Comparison of ENCODE assay signal across 28 cellular contexts in the genomic region with DNA sequence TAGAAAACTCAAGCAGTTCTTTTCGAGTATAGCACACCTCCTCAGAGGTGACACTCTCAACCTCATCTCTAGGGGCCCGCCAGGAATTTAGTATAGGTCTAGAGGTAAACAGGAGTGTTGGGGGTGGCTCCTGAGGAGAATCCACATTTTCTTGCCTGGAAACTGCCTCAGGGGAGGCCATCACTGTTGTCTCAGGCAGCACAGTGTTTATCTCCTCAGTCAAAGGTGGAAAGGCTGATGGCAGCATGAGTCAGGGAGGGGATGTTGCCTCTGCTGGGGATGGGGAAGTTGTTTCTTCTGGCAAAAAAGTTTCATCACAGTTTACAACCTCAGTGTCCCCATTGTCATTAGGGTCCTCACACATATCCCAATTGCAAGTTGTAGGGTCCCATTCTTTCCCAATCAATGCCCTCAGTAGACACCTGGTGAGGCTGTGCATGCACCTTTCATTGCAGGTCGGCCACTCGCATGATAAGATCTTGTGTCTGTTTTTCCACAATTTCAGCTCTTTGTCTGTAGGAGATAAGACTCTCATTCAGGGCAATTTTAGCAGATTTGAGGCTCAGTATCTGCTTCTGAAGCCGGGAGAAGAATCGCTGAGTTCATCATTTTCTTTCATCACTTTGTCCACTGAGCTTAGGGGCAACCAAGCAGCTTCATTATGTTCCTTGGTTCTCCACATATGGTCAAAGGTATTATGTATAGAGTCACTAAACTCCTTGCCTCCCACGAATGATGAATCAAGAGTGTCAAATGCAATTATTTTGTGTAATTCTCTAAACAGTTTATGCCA. TPM values are rescaled to one million over a fixed set of nuclear protein-coding genes. Genes with fewer than 3 reads are reported as not detected.
"Had no signal": no experiment of that assay in that cellular context is flagged by ENCODE, and none has a peak within 500 bp of the region (broad histone marks: within the 10 kb centered on the region; RNA-seq: fewer than 3 reads in every experiment).

No MANE protein-coding gene starts in this region.

- H3K36me3 Mint-ChIP-seq: naive thymus-derived CD4-positive, alpha-beta T cell; neural progenitor cell; stimulated activated memory B cell treated with anti-CD40 and anti-IgM and Interleukin-4, amounts not matched to agents 10 μg/mL and 1 μg/mL and 100 μg/mL, for 72 hours had no signal

- H3K36me3 ChIP-seq: esophagus muscularis mucosa, gastroesophageal sphincter, heart left ventricle, left lung, neural progenitor cell, spleen, tibial artery, upper lobe of left lung had no signal

- H3K9me3 Mint-ChIP-seq: neural progenitor cell; stimulated activated memory B cell treated with anti-CD40 and anti-IgM and Interleukin-4, amounts not matched to agents 10 μg/mL and 1 μg/mL and 100 μg/mL, for 72 hours had no signal

- H3K4me1 Mint-ChIP-seq: naive thymus-derived CD4-positive, alpha-beta T cell; nephron; neural progenitor cell; stimulated activated memory B cell treated with anti-CD40 and anti-IgM and Interleukin-4, amounts not matched to agents 10 μg/mL and 1 μg/mL and 100 μg/mL, for 72 hours had no signal

- H3K4me1 ChIP-seq: esophagus muscularis mucosa, foreskin keratinocyte, gastroesophageal sphincter, heart left ventricle, left lung, neural progenitor cell, psoas muscle, spleen, testis, tibial artery, upper lobe of left lung had no signal

- DNase-seq: dermis blood vessel endothelial cell; effector memory CD4-positive, alpha-beta T cell; foreskin keratinocyte; heart left ventricle; left cardiac atrium; left lung; mesenchymal stem cell; midbrain; naive thymus-derived CD4-positive, alpha-beta T cell; psoas muscle; right cardiac atrium; spleen; stimulated activated CD4-positive, alpha-beta T cell treated with anti-CD3 and anti-CD28 coated beads, Interleukin-4, amount 100 ng/mL, for 4 hours; stimulated activated naive CD8-positive, alpha-beta T cell treated with anti-CD3 and anti-CD28 coated beads, Interleukin-15, Interleukin-2, amounts not matched to agents 100 U/mL and 50 U/mL, for 24 hours; substantia nigra; testis; tibial artery; upper lobe of left lung had no signal

- H2AFZ ChIP-seq: hepatocyte, neural progenitor cell had no signal

- H3K27me3 Mint-ChIP-seq: naive thymus-derived CD4-positive, alpha-beta T cell; stimulated activated memory B cell treated with anti-CD40 and anti-IgM and Interleukin-4, amounts not matched to agents 10 μg/mL and 1 μg/mL and 100 μg/mL, for 72 hours had no signal

- H3K4me3 ChIP-seq: coronary artery, esophagus muscularis mucosa, gastroesophageal sphincter, heart left ventricle, hepatocyte, left lung, neural progenitor cell, psoas muscle, skin epidermis, spleen, testis, tibial artery, upper lobe of left lung had no signal

- H3K4me2 ChIP-seq: hepatocyte, neural progenitor cell had no signal

- H3K4me3 Mint-ChIP-seq: naive thymus-derived CD4-positive, alpha-beta T cell; nephron; neural progenitor cell; stimulated activated memory B cell treated with anti-CD40 and anti-IgM and Interleukin-4, amounts not matched to agents 10 μg/mL and 1 μg/mL and 100 μg/mL, for 72 hours had no signal

- H3K9ac ChIP-seq: neural progenitor cell had no signal

- H3K79me2 ChIP-seq: hepatocyte had no signal

- FAIRE-seq: endothelial cell of umbilical vein, urothelium cell line had no signal

- H3K27ac Mint-ChIP-seq: naive thymus-derived CD4-positive, alpha-beta T cell; nephron; neural progenitor cell; stimulated activated memory B cell treated with anti-CD40 and anti-IgM and Interleukin-4, amounts not matched to agents 10 μg/mL and 1 μg/mL and 100 μg/mL, for 72 hours had no signal

- H3K9me3 ChIP-seq: esophagus muscularis mucosa, gastroesophageal sphincter, psoas muscle, testis, tibial artery, upper lobe of left lung had no signal

- H3K27ac ChIP-seq: coronary artery, esophagus muscularis mucosa, foreskin keratinocyte, gastroesophageal sphincter, heart left ventricle, hepatocyte, left lung, neural progenitor cell, psoas muscle, skin epidermis, spleen, testis, tibial artery, upper lobe of left lung had no signal

- H3K27me3 ChIP-seq: esophagus muscularis mucosa, foreskin keratinocyte, gastroesophageal sphincter, heart left ventricle, hepatocyte, left lung, neural progenitor cell, spleen, testis, tibial artery, upper lobe of left lung had no signal

RNA-seq across cellular contexts. Expression of a gene that starts 25.8 kb away (rescaled TPM):
- polyA plus RNA-seq: naive thymus-derived CD4-positive, alpha-beta T cell had no signal
